ENCODE assay signal across 8 cellular contexts in genomic region chr15:51341366-51342248, GRCh38. TPM values are rescaled to one million over a fixed set of nuclear protein-coding genes. Genes with fewer than 3 reads are reported as not detected.
A peak's percentile ranks its signal among the peaks of the same experiment; 100 is the strongest.
DNase-seq lines count a peak whose midpoint lies in the region; ATAC-seq and TF ChIP-seq lines count a peak whose summit lies in the region.

Gene GLDN, plus strand, starts transcription at chr15:51341655. Its CDS starts 30 bp downstream, at chr15:51341685.

- H3K27ac ChIP-seq in neutrophil: no peak within 1 kb of the TSS

- intact Hi-C loops in Right ventricle myocardium inferior (cut with DNase I): no loop called here

- TF ChIP-seq CTCF in neutrophil (IDR thresholded peaks at IDR 0.05): no peak

- H3K9me3 ChIP-seq in NT2/D1 (ENCODE audit: insufficient read depth, low read length) (no peaks in the 10 kb centered on the region), neutrophil (no peaks in the 10 kb centered on the region)

- H3K27me3 ChIP-seq in NT2/D1 (ENCODE audit: insufficient read depth, insufficient read length): peaks cover 58% of the 10 kb centered on the region
- H3K27me3 ChIP-seq in neutrophil: peaks cover 36% of the 10 kb centered on the region

- H3K36me3 ChIP-seq in NT2/D1 (ENCODE audit: insufficient read depth, insufficient read length, low read length) (no peaks in the 10 kb centered on the region), neutrophil (no peaks in the 10 kb centered on the region)

- peaks cover 19 to 29% of the 10 kb centered on the region in 2 donors for H3K27me3 Mint-ChIP-seq in T-cell

- POLR2A ChIA-PET in T-cell (lab: Charles Lee): no interaction called here

- H3K36me3 Mint-ChIP-seq in T-cell: no peaks in the 10 kb centered on the region

- H3K9me3 Mint-ChIP-seq in T-cell: no peaks in the 10 kb centered on the region

- DNase-seq in COR-L47 (lab: John Stamatoyannopoulos, UW) (peak; percentile 18), NT2/D1 (ENCODE audit: low read depth, low spot score) (peak; percentile 6), Right ventricle myocardium inferior (ENCODE audit: missing footprints) (peak; percentile 74), T-cell (no peak)
- no peak for DNase-seq in activated CD8-positive, alpha-beta memory T cell treated with anti-CD3 and anti-CD28 coated beads, Interleukin-2, amount 50 U/mL, for 48 hours

- peak within 1 kb of the TSS; percentile 70 for H3K9ac ChIP-seq in NT2/D1 (ENCODE audit: insufficient read length, low read depth)

- no peak within 1 kb of the TSS for H3K4me3 Mint-ChIP-seq in T-cell

- ATAC-seq in Right ventricle myocardium inferior: peak; percentile 90
- ATAC-seq in T-cell (replicated peaks in 1 of 4): no peak
- ATAC-seq in GM18909 (IDR thresholded peaks at IDR 0.05; ENCODE audit: poor library complexity, unreplicated experiment): no peak
- ATAC-seq in HG03439 (IDR thresholded peaks at IDR 0.05; ENCODE audit: unreplicated experiment): no peak

- peaks cover 2% of the 10 kb centered on the region for H3K4me1 ChIP-seq in NT2/D1 (ENCODE audit: insufficient read depth, insufficient read length)
- peaks cover 13 to 15% of the 10 kb centered on the region in 2 experiments for H3K4me1 ChIP-seq in neutrophil (ENCODE audit: control insufficient read depth in 1 of 2, insufficient read depth in 1 of 2, low read depth in 1 of 2, low read length in 1 of 2)

- no peaks in the 10 kb centered on the region for H3K4me1 Mint-ChIP-seq in T-cell

- H3K27ac Mint-ChIP-seq in T-cell: no peak within 1 kb of the TSS

- H3K4me3 ChIP-seq in NT2/D1 (ENCODE audit: insufficient read length, low read depth) (peak within 1 kb of the TSS; percentile 54), neutrophil (ENCODE audit: low read depth in 1 of 2, low read length in 1 of 2) (peak within 1 kb of the TSS; percentile 34 to 38)

- CTCF ChIA-PET in T-cell (lab: Charles Lee): no interaction called here

RNA-seq across cellular contexts. Expression of gene GLDN, which starts in this region (rescaled TPM):
- 8.4 TPM for total RNA-seq in Right ventricle myocardium inferior
- under 1 TPM in 1 of 5 donors, not detected in 4; 0.18 TPM for total RNA-seq in T-cell

Comparison
In these comparisons a context has a peak if more than half of its experiments do, and no peak if none do; other contexts are left out.
1. DNase-seq: peak in COR-L47 (single experiment), NT2/D1 (single experiment) and Right ventricle myocardium inferior (single experiment); none in T-cell (0 of 34) and activated CD8-positive, alpha-beta memory T cell treated with anti-CD3 and anti-CD28 coated beads, Interleukin-2, amount 50 U/mL, for 48 hours (single experiment).